In genomic region chr12:106137456-106138278, GRCh38 we compare ENCODE assay signal across 8 cellular contexts. TPM values are rescaled to one million over a fixed set of nuclear protein-coding genes. Genes with fewer than 3 reads are reported as not detected.
DNase-seq lines count a peak whose midpoint lies in the region; ATAC-seq, FAIRE-seq and TF ChIP-seq lines count a peak whose summit lies in the region.

No MANE protein-coding gene starts in this region.

- no peak for FAIRE-seq in keratinocyte (lab: Jason Lieb, UNC)

- peak overlapping the region; percentile 80 for H3K9ac ChIP-seq in keratinocyte (ENCODE audit: control insufficient read depth, extremely low read depth, insufficient read depth, low read length)

- ATAC-seq in stimulated activated naive CD8-positive, alpha-beta T cell treated with anti-CD3 and anti-CD28 coated beads, Interleukin-15, amount 100 ng/mL, for 72 hours, result no peak
- ATAC-seq in HG02885 (IDR thresholded peaks at IDR 0.05; ENCODE audit: poor library complexity, unreplicated experiment), result no peak

- peaks cover 88% of the 10 kb centered on the region for H3K27me3 Mint-ChIP-seq in stimulated activated naive CD8-positive, alpha-beta T cell treated with anti-CD3 and anti-CD28 coated beads, Interleukin-15, amount 100 ng/mL, for 72 hours

- H3K4me2 ChIP-seq in keratinocyte (ENCODE audit: control insufficient read depth, extremely low read depth, insufficient read depth, low read depth, low read length), result peak overlapping the region; percentile 91

- peaks cover 18% of the 10 kb centered on the region for H3K4me1 Mint-ChIP-seq in stimulated activated naive CD8-positive, alpha-beta T cell treated with anti-CD3 and anti-CD28 coated beads, Interleukin-15, amount 100 ng/mL, for 72 hours

- no peaks in the 10 kb centered on the region for H3K9me1 ChIP-seq in keratinocyte (ENCODE audit: control insufficient read depth, extremely low read depth, insufficient read depth, low read length)

- H3K27ac Mint-ChIP-seq in stimulated activated naive CD8-positive, alpha-beta T cell treated with anti-CD3 and anti-CD28 coated beads, Interleukin-15, amount 100 ng/mL, for 72 hours, result no peak overlapping the region

- peak overlapping the region; percentile 69 to 82 (median 81) for H3K4me3 ChIP-seq in keratinocyte (ENCODE audit: control insufficient read depth in 2 of 3, extremely low read depth in 1 of 3, insufficient read depth in 2 of 3, low read depth in 1 of 3, low read length in 3 of 3)

- H4K20me1 ChIP-seq in keratinocyte (ENCODE audit: control insufficient read depth, extremely low read depth, insufficient read depth, low read length), result no peaks in the 10 kb centered on the region

- dilution Hi-C loops in keratinocyte (cut with MboI; ENCODE audit: extremely low pct_ligation_motif_present, low sequenced_read_pairs), result no loop called here

- H3K9me3 Mint-ChIP-seq in stimulated activated naive CD8-positive, alpha-beta T cell treated with anti-CD3 and anti-CD28 coated beads, Interleukin-15, amount 100 ng/mL, for 72 hours, result no peaks in the 10 kb centered on the region

- H2AFZ ChIP-seq in keratinocyte (ENCODE audit: control insufficient read depth, low read length), result no peak overlapping the region

- H3K27ac ChIP-seq in keratinocyte (ENCODE audit: control insufficient read depth, insufficient read depth, low read length), result peak overlapping the region; percentile 62

- no peak for TF ChIP-seq CTCF in keratinocyte (optimal IDR thresholded peaks at IDR 0.05 in 1 of 3, IDR thresholded peaks at IDR 0.05 in 1 of 3, conservative IDR thresholded peaks at IDR 0.05 in 1 of 3; ENCODE audit: extremely low read depth in 1 of 3, insufficient read depth in 2 of 3, low read length in 3 of 3)

- DNase-seq in NCI-H2227 (lab: John Stamatoyannopoulos, UW; ENCODE audit: unreplicated experiment) (peak; percentile 13), NCI-H2227 treated with DMSO at 0.1 percent for 48 hours (lab: John Stamatoyannopoulos, UW) (no peak), anterior cingulate cortex (lab: John Stamatoyannopoulos, UW) (peak in 40 of 58 donors; percentile 16 to 73 (median 47)), keratinocyte (ENCODE audit: low read depth, low spot score) (no peak), MV-4-11 (lab: John Stamatoyannopoulos, UW) (no peak)
- DNase-seq in stimulated activated naive CD8-positive, alpha-beta T cell treated with anti-CD3 and anti-CD28 coated beads, Interleukin-15, amount 100 ng/mL, for 72 hours, result no peak
- no peak for DNase-seq in effector CD4-positive, alpha-beta T cell

- peak overlapping the region; percentile 34 to 51 for H3K4me3 Mint-ChIP-seq in stimulated activated naive CD8-positive, alpha-beta T cell treated with anti-CD3 and anti-CD28 coated beads, Interleukin-15, amount 100 ng/mL, for 72 hours

- no peaks in the 10 kb centered on the region for H3K9me3 ChIP-seq in keratinocyte (ENCODE audit: control insufficient read depth, low read depth, low read length)

- peaks cover 51% of the 10 kb centered on the region for H3K4me1 ChIP-seq in keratinocyte (ENCODE audit: control insufficient read depth, extremely low read depth, insufficient read depth, low read length)

- no peaks in the 10 kb centered on the region for H3K27me3 ChIP-seq in keratinocyte (ENCODE audit: control insufficient read depth, extremely low read depth, insufficient read depth, low read length)

- no peaks in the 10 kb centered on the region for H3K36me3 ChIP-seq in keratinocyte (ENCODE audit: control insufficient read depth in 2 of 2, extremely low read depth in 1 of 2, insufficient read depth in 2 of 2, low read length in 2 of 2)

- peaks cover 51% of the 10 kb centered on the region for H3K79me2 ChIP-seq in keratinocyte (ENCODE audit: control insufficient read depth, insufficient read depth, low read length)

RNA-seq across cellular contexts. Expression of gene NUAK1, which starts 1.1 kb away (rescaled TPM):
- 11.7 to 31.0 TPM (median 12.3 TPM) in 3 replicates for polyA plus RNA-seq in keratinocyte
- 2.4 TPM for polyA plus RNA-seq in keratinocyte (2011; ENCODE audit: low read depth)
- 14.8 and 15.2 TPM in 2 replicates for polyA plus RNA-seq in keratinocyte (2011; cell fraction: cytosol; rRNA removed)
- polyA plus RNA-seq in keratinocyte (2011; cell fraction: nucleus; rRNA removed), result 22.7 and 25.6 TPM in 2 replicates
- polyA plus RNA-seq in keratinocyte (2012; ENCODE audit: low replicate concordance), result 4.1 and 19.0 TPM in 2 replicates
- polyA minus RNA-seq in keratinocyte, result 22.1 to 35.4 TPM (median 28.4 TPM) in 3 replicates
- 40.9 TPM for polyA minus RNA-seq in keratinocyte (2011; cell fraction: cytosol; rRNA and poly(A)+ RNA removed)
- polyA minus RNA-seq in keratinocyte (2011; cell fraction: nucleus; rRNA and poly(A)+ RNA removed), result 17.3 and 42.0 TPM in 2 replicates

Comparison
In these comparisons a context has a peak if more than half of its experiments do, and no peak if none do; other contexts are left out.
1. DNase-seq: peak in NCI-H2227 (single experiment) and anterior cingulate cortex (40 of 58); none in NCI-H2227 treated with DMSO at 0.1 percent for 48 hours (single experiment), keratinocyte (single experiment), stimulated activated naive CD8-positive, alpha-beta T cell treated with anti-CD3 and anti-CD28 coated beads, Interleukin-15, amount 100 ng/mL, for 72 hours (0 of 2), MV-4-11 (single experiment) and effector CD4-positive, alpha-beta T cell (single experiment).